Comparison of ENCODE assay signal across 8 cellular contexts in the genomic region with DNA sequence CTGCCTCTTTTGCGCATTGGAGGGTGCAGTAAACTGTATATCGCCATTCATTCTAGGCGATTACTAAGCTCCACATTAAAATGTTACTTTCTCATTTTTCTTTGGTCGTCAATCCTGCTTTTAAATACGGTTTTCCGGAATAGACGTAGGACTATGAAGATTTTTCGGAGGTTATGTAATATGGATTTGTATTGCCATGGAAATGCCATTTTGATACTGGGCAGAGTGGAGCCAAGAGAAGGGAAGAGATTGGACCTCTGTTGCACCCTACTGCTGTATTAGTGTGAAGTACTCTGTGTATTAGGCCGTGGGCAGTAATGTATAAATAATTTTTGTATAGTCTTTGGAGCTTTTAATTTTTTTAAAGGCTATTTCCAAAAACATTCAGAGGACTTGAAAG. TPM values are rescaled to one million over a fixed set of nuclear protein-coding genes. Genes with fewer than 3 reads are reported as not detected.
DNase-seq lines count a peak whose midpoint lies in the region; ATAC-seq and TF ChIP-seq lines count a peak whose summit lies in the region.

No MANE protein-coding gene starts in this region.

- no peak overlapping the region for H3K4me3 Mint-ChIP-seq in chondrocyte (ENCODE audit: unreplicated experiment)
- no peak overlapping the region for H3K4me3 Mint-ChIP-seq in stimulated activated memory B cell treated with anti-CD40 and anti-IgM and Interleukin-4, amounts not matched to agents 10 μg/mL and 1 μg/mL and 100 μg/mL, for 72 hours

- H3K9me3 ChIP-seq in OCI-LY3 (ENCODE audit: insufficient read depth, low read length) = no peaks in the 10 kb centered on the region

- no peaks in the 10 kb centered on the region for H3K27me3 Mint-ChIP-seq in chondrocyte (ENCODE audit: low read depth)
- H3K27me3 Mint-ChIP-seq in stimulated activated memory B cell treated with anti-CD40 and anti-IgM and Interleukin-4, amounts not matched to agents 10 μg/mL and 1 μg/mL and 100 μg/mL, for 72 hours = no peaks in the 10 kb centered on the region

- H3K79me2 ChIP-seq in OCI-LY3 (ENCODE audit: low read length) = peaks cover 68% of the 10 kb centered on the region

- peaks cover 39% of the 10 kb centered on the region for H3K4me1 Mint-ChIP-seq in chondrocyte (ENCODE audit: low read depth)
- peaks cover 33% of the 10 kb centered on the region for H3K4me1 Mint-ChIP-seq in stimulated activated memory B cell treated with anti-CD40 and anti-IgM and Interleukin-4, amounts not matched to agents 10 μg/mL and 1 μg/mL and 100 μg/mL, for 72 hours

- peaks cover 22% of the 10 kb centered on the region for H3K36me3 ChIP-seq in OCI-LY3 (replicated peaks; ENCODE audit: low read depth, low read length)

- no peak overlapping the region for H2AFZ ChIP-seq in OCI-LY3 (ENCODE audit: low read depth, low read length)

- ATAC-seq in HG03565 (IDR thresholded peaks at IDR 0.05; ENCODE audit: unreplicated experiment) = no peak
- ATAC-seq in stimulated activated memory B cell treated with anti-CD40 and anti-IgM and Interleukin-4, amounts not matched to agents 10 μg/mL and 1 μg/mL and 100 μg/mL, for 72 hours = no peak

- no peaks in the 10 kb centered on the region for H3K27me3 ChIP-seq in OCI-LY3 (ENCODE audit: low read depth, low read length)

- no peaks in the 10 kb centered on the region for H3K9me3 Mint-ChIP-seq in chondrocyte (ENCODE audit: low read depth)
- no peaks in the 10 kb centered on the region for H3K9me3 Mint-ChIP-seq in stimulated activated memory B cell treated with anti-CD40 and anti-IgM and Interleukin-4, amounts not matched to agents 10 μg/mL and 1 μg/mL and 100 μg/mL, for 72 hours

- H3K27ac Mint-ChIP-seq in chondrocyte (ENCODE audit: unreplicated experiment) = no peak overlapping the region
- H3K27ac Mint-ChIP-seq in stimulated activated memory B cell treated with anti-CD40 and anti-IgM and Interleukin-4, amounts not matched to agents 10 μg/mL and 1 μg/mL and 100 μg/mL, for 72 hours = no peak overlapping the region

- TF ChIP-seq CTCF in GM12865 (IDR thresholded peaks at IDR 0.05; ENCODE audit: insufficient read depth, low read depth, low read length, missing control alignments) = no peak
- no peak for TF ChIP-seq CTCF in OCI-LY3 (IDR thresholded peaks at IDR 0.05; ENCODE audit: low read depth, low read length)
- TF ChIP-seq CTCF in fibroblast of pulmonary artery (IDR thresholded peaks at IDR 0.05; ENCODE audit: low read length, missing control alignments) = no peak
- TF ChIP-seq CTCF in chondrocyte (IDR thresholded peaks at IDR 0.05) = no peak

- peaks cover 38% of the 10 kb centered on the region for H4K20me1 ChIP-seq in OCI-LY3 (ENCODE audit: insufficient read depth, low read length)

- peaks cover 16% of the 10 kb centered on the region for H3K4me1 ChIP-seq in OCI-LY3 (ENCODE audit: low read length)

- DNase-seq in GM12865 (ENCODE audit: low read depth) (peak; percentile 12), fibroblast of pulmonary artery (ENCODE audit: low read depth) (peak; percentile 58), hypothalamus (lab: John Stamatoyannopoulos, UW) (no peak), chondrocyte (ENCODE audit: low spot score) (no peak)

- H3K36me3 Mint-ChIP-seq in chondrocyte (ENCODE audit: low read depth) = no peaks in the 10 kb centered on the region
- H3K36me3 Mint-ChIP-seq in stimulated activated memory B cell treated with anti-CD40 and anti-IgM and Interleukin-4, amounts not matched to agents 10 μg/mL and 1 μg/mL and 100 μg/mL, for 72 hours = peaks cover 9% of the 10 kb centered on the region

- H3K4me2 ChIP-seq in OCI-LY3 (ENCODE audit: low read length) = peak overlapping the region; percentile 93

- H3K9ac ChIP-seq in OCI-LY3 (ENCODE audit: low read length) = peak overlapping the region; percentile 94

- H3K27ac ChIP-seq in OCI-LY3 (ENCODE audit: low read length) = peak overlapping the region; percentile 83
- peak overlapping the region; percentile 80 to 99 (median 93) for H3K27ac ChIP-seq in skin epidermis

- H3K4me3 ChIP-seq in GM12865 (ENCODE audit: low read depth, low read length) (peak overlapping the region; percentile 96), OCI-LY3 (ENCODE audit: low read length) (peak overlapping the region; percentile 92), fibroblast of pulmonary artery (replicated peaks; ENCODE audit: low read depth, low read length) (peak overlapping the region; percentile 98), skin epidermis (peak overlapping the region; percentile 62 to 94 (median 83))

RNA-seq across cellular contexts. Expression of a gene that starts 1.0 kb away (rescaled TPM):
- 51.0 to 73.7 TPM (median 53.2 TPM) in 3 replicates for total RNA-seq in chondrocyte

RNA-seq across cellular contexts. Expression of a gene that starts 32.4 kb away (rescaled TPM):
- 26.4 to 27.6 TPM (median 26.9 TPM) in 3 replicates for total RNA-seq in chondrocyte

Comparison
In these comparisons a context has a peak if more than half of its experiments do, and no peak if none do; other contexts are left out.
1. DNase-seq: peak in GM12865 (single experiment) and fibroblast of pulmonary artery (single experiment); none in hypothalamus (0 of 51) and chondrocyte (single experiment).
2. Peak in every context shown above with its lines, with median percentiles within 50 percentile points of each other: H3K4me3 ChIP-seq.